ENCODE assay signal across 11 cellular contexts in genomic region chr6:50276771-50277261, GRCh38.
"Had no signal": no experiment of that assay in that cellular context is flagged by ENCODE, and none has a peak within 500 bp of the region (broad histone marks: within the 10 kb centered on the region; RNA-seq: fewer than 3 reads in every experiment).

No MANE protein-coding gene starts in this region.

- FAIRE-seq: H1, H54 had no signal

- H3K9me3 ChIP-seq: HAP-1 had no signal

- H3K27ac ChIP-seq: GM23248 had no signal

- H3K36me3 ChIP-seq: HAP-1 had no signal

- H3K4me3 ChIP-seq: GM23248, GM23338, HAP-1 had no signal

- H3K9ac ChIP-seq: GM23248 had no signal

- ATAC-seq: GM23338, HCT116 had no signal

- DNase-seq: GM23248, GOT3, H7, H9, HCEC 1CT, HFFc6 had no signal

- H2AFZ ChIP-seq: GM23248, GM23338 had no signal

- H3K4me2 ChIP-seq: GM23338 had no signal
